ENCODE assay signal across 8 cellular contexts in the genomic region with DNA sequence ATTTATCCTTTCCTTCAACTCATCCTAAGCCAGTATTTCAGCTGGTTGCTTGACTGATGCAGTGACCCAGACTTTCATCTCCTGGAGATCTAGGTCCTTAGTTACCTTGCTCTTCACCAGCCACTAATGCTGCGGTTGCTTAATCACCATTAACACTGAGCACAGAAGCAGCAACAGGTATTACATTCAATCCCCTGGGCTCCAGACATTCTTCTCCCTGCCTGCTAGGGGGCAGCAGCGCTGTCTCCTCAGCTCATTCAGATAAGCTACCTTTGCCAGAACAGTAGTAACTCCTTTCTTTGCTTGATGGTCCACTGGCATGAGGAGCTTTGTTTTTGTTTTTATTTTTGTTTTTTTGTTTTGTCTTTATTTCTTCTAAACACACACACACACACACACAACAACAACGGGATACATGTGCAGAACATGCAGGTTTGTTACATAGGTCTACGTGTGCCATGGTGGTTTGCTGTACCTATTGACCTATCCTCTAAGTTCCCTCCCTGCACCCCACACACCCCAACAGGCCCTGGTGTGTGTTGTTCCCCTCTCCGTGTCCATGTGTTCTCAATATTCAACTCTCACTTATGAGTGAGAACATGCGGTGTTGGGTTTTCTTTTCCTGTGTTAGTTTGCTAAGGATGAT.
DNase-seq lines count a peak whose midpoint lies in the region; TF ChIP-seq lines count a peak whose summit lies in the region.

No MANE protein-coding gene starts in this region.

- no peak overlapping the region for H2BK12ac ChIP-seq in trophoblast cell (ENCODE audit: low read length)

- no peaks in the 10 kb centered on the region for H3K27me3 Mint-ChIP-seq in brain

- peak; percentile 17 to 46 for TF ChIP-seq CTCF in brain (conservative IDR thresholded peaks at IDR 0.05)

- no peak overlapping the region for H3K4me3 ChIP-seq in trophoblast cell (ENCODE audit: low read depth, low read length)

- no peak overlapping the region for H3K14ac ChIP-seq in trophoblast cell (ENCODE audit: low read length)

- no peak overlapping the region for H3K4ac ChIP-seq in trophoblast cell (ENCODE audit: low read depth, low read length)

- no peak overlapping the region for H3K9ac ChIP-seq in trophoblast cell (ENCODE audit: low read length)

- no peak overlapping the region for H2AK5ac ChIP-seq in trophoblast cell (ENCODE audit: low read length)

- no peak overlapping the region for H3K4me3 Mint-ChIP-seq in brain

- no peak overlapping the region for H4K8ac ChIP-seq in trophoblast cell (ENCODE audit: low read depth, low read length)

- H2BK120ac ChIP-seq in trophoblast cell (ENCODE audit: insufficient read depth, low read length, poor library complexity), result no peak overlapping the region

- H2AFZ ChIP-seq in trophoblast cell (ENCODE audit: insufficient read depth, low read length, poor library complexity), result no peak overlapping the region

- H3K27ac ChIP-seq in trophoblast cell (ENCODE audit: low read depth, low read length), result no peak overlapping the region

- H3K23ac ChIP-seq in trophoblast cell (ENCODE audit: low read length), result no peak overlapping the region

- no peak overlapping the region for H3K27ac Mint-ChIP-seq in brain

- no peaks in the 10 kb centered on the region for H3K79me1 ChIP-seq in trophoblast cell (ENCODE audit: low read length)

- no CpG with 5 or more reads among the region's 6 CpGs for WGBS in trophoblast cell (ENCODE audit: extremely low coverage, insufficient coverage, insufficient read length)

- no peaks in the 10 kb centered on the region for H3K9me3 ChIP-seq in trophoblast cell (ENCODE audit: insufficient read depth, low read depth, low read length)

- no peak overlapping the region for H2BK5ac ChIP-seq in trophoblast cell (ENCODE audit: low read depth, low read length, poor library complexity)

- H3K79me2 ChIP-seq in trophoblast cell (ENCODE audit: control insufficient read depth, insufficient read depth, low read length, poor library complexity), result no peaks in the 10 kb centered on the region

- H3K18ac ChIP-seq in trophoblast cell (ENCODE audit: low read length), result no peak overlapping the region

- no peak overlapping the region for H4K91ac ChIP-seq in trophoblast cell (ENCODE audit: low read depth, low read length)

- H4K12ac ChIP-seq in trophoblast cell (ENCODE audit: low read depth, low read length), result no peak overlapping the region

- H3K9me3 Mint-ChIP-seq in brain, result peaks cover 3 to 35% (median 14%) of the 10 kb centered on the region in 5 experiments

- H3K36me3 Mint-ChIP-seq in brain, result peaks cover 3% of the 10 kb centered on the region

- H3K36me3 ChIP-seq in trophoblast cell (ENCODE audit: control insufficient read depth in 1 of 2, insufficient read depth in 2 of 2, low read length in 2 of 2), result no peaks in the 10 kb centered on the region

- no peaks in the 10 kb centered on the region for H3K27me3 ChIP-seq in trophoblast cell (ENCODE audit: insufficient read depth, low read length)

- no peak overlapping the region for H3K4me2 ChIP-seq in trophoblast cell (ENCODE audit: low read length)

- DNase-seq in SIG-M5 treated with dmso at 0.1 percent for 504 hours (lab: John Stamatoyannopoulos, UW; ENCODE audit: unreplicated experiment) (peak; percentile 5), SIG-M5 (lab: John Stamatoyannopoulos, UW) (no peak), NCI-H2029 (lab: John Stamatoyannopoulos, UW) (peak; percentile 45), trophoblast cell (peak; percentile 16 to 56), occipital lobe (lab: John Stamatoyannopoulos, UW) (no peak), germinal center (ENCODE audit: low spot score) (no peak)
- no peak for DNase-seq in activated effector memory CD4-positive, alpha-beta T cell treated with Interleukin-2 at 50 U/mL for 16 hours

- no peaks in the 10 kb centered on the region for H3K4me1 Mint-ChIP-seq in brain

- no peaks in the 10 kb centered on the region for H3K4me1 ChIP-seq in trophoblast cell (ENCODE audit: control insufficient read depth in 1 of 2, insufficient read depth in 2 of 2, low read length in 2 of 2)

Comparison
In these comparisons a context has a peak if more than half of its experiments do, and no peak if none do; other contexts are left out.
1. DNase-seq: peak in SIG-M5 treated with dmso at 0.1 percent for 504 hours (single experiment), NCI-H2029 (single experiment) and trophoblast cell (2 of 2); none in SIG-M5 (single experiment), occipital lobe (single experiment), germinal center (single experiment) and activated effector memory CD4-positive, alpha-beta T cell treated with Interleukin-2 at 50 U/mL for 16 hours (single experiment).